Comparison of ENCODE assay signal across 34 cellular contexts in genomic region chr9:133612051-133612450, GRCh38. TPM values are rescaled to one million over a fixed set of nuclear protein-coding genes. Genes with fewer than 3 reads are reported as not detected.
"Had no signal": no experiment of that assay in that cellular context is flagged by ENCODE, and none has a peak within 500 bp of the region (broad histone marks: within the 10 kb centered on the region; RNA-seq: fewer than 3 reads in every experiment).

No MANE protein-coding gene starts in this region.

- H3K27ac ChIP-seq: adrenal gland, body of pancreas, coronary artery, esophagus muscularis mucosa, foreskin keratinocyte, gastrocnemius medialis, heart right ventricle, WERI-Rb-1 had no signal

- H3K4me3 ChIP-seq: adrenal gland, body of pancreas, coronary artery, esophagus muscularis mucosa, gastrocnemius medialis, heart right ventricle had no signal

- DNase-seq: activated B cell treated with CpG ODN at 0.5 μM for 24 hours; activated CD4-positive, alpha-beta memory T cell treated with anti-CD3 and anti-CD28 coated beads for 36 hours; activated CD4-positive, alpha-beta T cell treated with anti-CD3 and anti-CD28 coated beads, Interleukin-2, amount 10 ng/mL, durations not matched to agents 24 days and 14 days; activated CD8-positive, alpha-beta memory T cell treated with anti-CD3 and anti-CD28 coated beads, Interleukin-2, amount 10 ng/mL, durations not matched to agents 7 days and 5 days; activated CD8-positive, alpha-beta memory T cell treated with anti-CD3 and anti-CD28 coated beads, Interleukin-2, amount 50 U/mL, for 4 hours; activated CD8-positive, alpha-beta T cell treated with anti-CD3 and anti-CD28 coated beads, Interleukin-2, amount 10 ng/mL, durations not matched to agents 7 days and 5 days; activated effector memory CD4-positive, alpha-beta T cell treated with anti-CD3 and anti-CD28 coated beads, Interleukin-2, amount 50 U/mL, for 16 hours; activated naive CD4-positive, alpha-beta T cell treated with anti-CD3 and anti-CD28 coated beads for 36 hours; activated naive CD8-positive, alpha-beta T cell treated with anti-CD3 and anti-CD28 coated beads for 36 hours; activated naive CD8-positive, alpha-beta T cell treated with anti-CD3 and anti-CD28 coated beads, Interleukin-2, amount 50 U/mL, for 24 hours; activated T-cell treated with anti-CD3 and anti-CD28 coated beads, Interleukin-2, amount 50 U/mL, for 1 hour; activated T-cell treated with anti-CD3 and anti-CD28 coated beads, Interleukin-2, amount 50 U/mL, for 48 hours; adrenal gland; body of pancreas; caudate nucleus; cerebellar nuclear complex; effector CD4-positive, alpha-beta T cell; effector memory CD8-positive, alpha-beta T cell; erythroblast; foreskin keratinocyte; gastrocnemius medialis; glutamatergic neuron; heart right ventricle; T-helper 1 cell; T-helper 17 cell; T1000; WERI-Rb-1 had no signal

- H3K36me3 ChIP-seq: adrenal gland, esophagus muscularis mucosa, gastrocnemius medialis, heart right ventricle had no signal

- H3K4me1 ChIP-seq: adrenal gland, foreskin keratinocyte, gastrocnemius medialis, heart right ventricle had no signal

- ATAC-seq: activated CD4-positive, CD25-positive, alpha-beta regulatory T cell treated with anti-CD3 and anti-CD28 coated beads, Interleukin-2, amount 50 U/mL, for 24 hours; activated CD8-positive, alpha-beta memory T cell treated with anti-CD3 and anti-CD28 coated beads, Interleukin-2, amount 10 ng/mL, durations not matched to agents 7 days and 5 days; activated CD8-positive, alpha-beta T cell treated with anti-CD3 and anti-CD28 coated beads, Interleukin-2, amount 10 ng/mL, durations not matched to agents 7 days and 5 days; activated naive CD8-positive, alpha-beta T cell treated with anti-CD3 and anti-CD28 coated beads, Interleukin-2, amount 50 U/mL, for 24 hours; body of pancreas; effector memory CD8-positive, alpha-beta T cell; foreskin keratinocyte; gastrocnemius medialis; heart right ventricle; T-helper 17 cell had no signal

- H3K9me3 ChIP-seq: adrenal gland, body of pancreas, esophagus muscularis mucosa, gastrocnemius medialis, heart right ventricle had no signal

RNA-seq across cellular contexts. Expression of gene FAM163B, which starts 2.9 kb away (rescaled TPM):
- total RNA-seq: activated B cell treated with CpG ODN at 0.5 μM for 24 hours; activated CD4-positive, alpha-beta memory T cell treated with anti-CD3 and anti-CD28 coated beads for 36 hours; activated CD4-positive, alpha-beta T cell treated with anti-CD3 and anti-CD28 coated beads, Interleukin-2, amount 10 ng/mL, durations not matched to agents 24 days and 14 days; activated CD8-positive, alpha-beta memory T cell treated with anti-CD3 and anti-CD28 coated beads for 36 hours; activated CD8-positive, alpha-beta memory T cell treated with anti-CD3 and anti-CD28 coated beads, Interleukin-2, amount 10 ng/mL, durations not matched to agents 7 days and 5 days; activated CD8-positive, alpha-beta T cell treated with anti-CD3 and anti-CD28 coated beads, Interleukin-2, amount 10 ng/mL, durations not matched to agents 7 days and 5 days; activated naive CD4-positive, alpha-beta T cell treated with anti-CD3 and anti-CD28 coated beads for 36 hours; activated naive CD8-positive, alpha-beta T cell treated with anti-CD3 and anti-CD28 coated beads for 36 hours; activated T-helper 1 cell treated with anti-CD3 and anti-CD28 coated beads, Interleukin-12 subunit alpha, Interleukin-12 subunit beta, Interleukin-2, Interleukin-4 antibody, amounts not matched to agents 30 ng/mL and 10 ng/mL and 1 ng/mL, durations not matched to agents 14 hours and 24 hours and 36 hours; activated T-helper 2 cell treated with anti-CD3 and anti-CD28 coated beads, Interferon-gamma antibody, Interleukin-2, Interleukin-4, amounts not matched to agents 10 μg/mL and 5 μg/mL and 100 μg/mL, durations not matched to agents 14 hours and 24 hours and 36 hours; aorta; esophagus muscularis mucosa; foreskin keratinocyte; gastrocnemius medialis; heart right ventricle; T-helper 17 cell had no signal
- polyA plus RNA-seq: aorta, foreskin keratinocyte had no signal

RNA-seq across cellular contexts. Expression of gene DBH, which starts 24.1 kb away (rescaled TPM):
- total RNA-seq: activated B cell treated with CpG ODN at 0.5 μM for 24 hours; activated CD4-positive, alpha-beta memory T cell treated with anti-CD3 and anti-CD28 coated beads for 36 hours; activated CD4-positive, alpha-beta T cell treated with anti-CD3 and anti-CD28 coated beads, Interleukin-2, amount 10 ng/mL, durations not matched to agents 24 days and 14 days; activated CD8-positive, alpha-beta memory T cell treated with anti-CD3 and anti-CD28 coated beads for 36 hours; activated CD8-positive, alpha-beta memory T cell treated with anti-CD3 and anti-CD28 coated beads, Interleukin-2, amount 10 ng/mL, durations not matched to agents 7 days and 5 days; activated CD8-positive, alpha-beta T cell treated with anti-CD3 and anti-CD28 coated beads, Interleukin-2, amount 10 ng/mL, durations not matched to agents 7 days and 5 days; activated naive CD4-positive, alpha-beta T cell treated with anti-CD3 and anti-CD28 coated beads for 36 hours; activated naive CD8-positive, alpha-beta T cell treated with anti-CD3 and anti-CD28 coated beads for 36 hours; activated T-helper 1 cell treated with anti-CD3 and anti-CD28 coated beads, Interleukin-12 subunit alpha, Interleukin-12 subunit beta, Interleukin-2, Interleukin-4 antibody, amounts not matched to agents 30 ng/mL and 10 ng/mL and 1 ng/mL, durations not matched to agents 14 hours and 24 hours and 36 hours; activated T-helper 2 cell treated with anti-CD3 and anti-CD28 coated beads, Interferon-gamma antibody, Interleukin-2, Interleukin-4, amounts not matched to agents 10 μg/mL and 5 μg/mL and 100 μg/mL, durations not matched to agents 14 hours and 24 hours and 36 hours; aorta; body of pancreas; foreskin keratinocyte; gastrocnemius medialis had no signal
- polyA plus RNA-seq: aorta, foreskin keratinocyte had no signal
